ENCODE assay signal across 17 cellular contexts in the genomic region with DNA sequence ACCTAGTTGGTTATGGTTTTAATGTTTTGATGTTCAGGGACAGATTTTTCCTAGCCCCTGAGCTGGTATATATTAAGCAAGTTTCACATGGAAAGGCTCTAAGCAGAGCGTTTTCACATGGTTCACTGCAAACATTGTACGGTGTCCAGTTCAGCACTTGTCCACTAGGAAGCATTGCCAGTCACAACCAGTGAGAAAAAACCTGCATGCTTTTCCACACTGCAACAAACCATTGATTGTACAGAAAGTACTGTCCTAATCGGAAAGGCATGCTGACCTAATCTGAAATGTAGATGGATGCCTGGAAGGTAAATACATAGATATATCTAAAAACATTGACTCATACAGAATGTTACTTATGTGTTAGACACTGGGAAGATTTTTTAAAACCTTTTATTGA. TPM values are rescaled to one million over a fixed set of nuclear protein-coding genes. Genes with fewer than 3 reads are reported as not detected.
DNase-seq lines count a peak whose midpoint lies in the region; ATAC-seq and TF ChIP-seq lines count a peak whose summit lies in the region.
"Had no signal": no experiment of that assay in that cellular context is flagged by ENCODE, and none has a peak within 500 bp of the region (broad histone marks: within the 10 kb centered on the region; RNA-seq: fewer than 3 reads in every experiment).

No MANE protein-coding gene starts in this region.

- H3K27ac Mint-ChIP-seq in endodermal cell: no peak overlapping the region
- no peak overlapping the region for H3K27ac Mint-ChIP-seq in nephron progenitor cell
- H3K27ac Mint-ChIP-seq: activated T-helper 17 cell treated with anti-CD3 and anti-CD28 coated beads, Interleukin-2, amount 50 U/mL, for 72 hours had no signal

- no peaks in the 10 kb centered on the region for H3K27me3 ChIP-seq in endodermal cell (ENCODE audit: control insufficient read depth, insufficient read depth, low read length, poor library complexity, severe bottlenecking)
- H3K27me3 ChIP-seq: neutrophil had no signal

- H3K27ac ChIP-seq in 22Rv1 (no peak overlapping the region), endodermal cell (ENCODE audit: low read depth, low read length) (no peak overlapping the region)
- H3K27ac ChIP-seq: neutrophil had no signal

- H3K36me3 ChIP-seq in endodermal cell (ENCODE audit: control insufficient read depth, insufficient read depth, low read length): no peaks in the 10 kb centered on the region
- H3K36me3 ChIP-seq: neutrophil had no signal

- H3K9me3 Mint-ChIP-seq in endodermal cell (no peaks in the 10 kb centered on the region), nephron progenitor cell (peaks cover 6% of the 10 kb centered on the region)
- H3K9me3 Mint-ChIP-seq: activated T-helper 17 cell treated with anti-CD3 and anti-CD28 coated beads, Interleukin-2, amount 50 U/mL, for 72 hours had no signal

- no peaks in the 10 kb centered on the region for H3K36me3 Mint-ChIP-seq in endodermal cell (ENCODE audit: low read depth)
- no peaks in the 10 kb centered on the region for H3K36me3 Mint-ChIP-seq in nephron progenitor cell (ENCODE audit: low read depth)

- no peaks in the 10 kb centered on the region for H3K4me1 ChIP-seq in endodermal cell (ENCODE audit: control insufficient read depth, insufficient read depth, low read length)

- H3K9ac ChIP-seq in endodermal cell (ENCODE audit: extremely low read depth, low read length, poor library complexity, severe bottlenecking): no peak overlapping the region

- WGBS in endodermal cell (ENCODE audit: insufficient coverage in 1 of 2, insufficient read length in 1 of 2), 2 experiments: 88 to 100% methylated on average over 2 to 3 of the region's 3 CpGs

- no peaks in the 10 kb centered on the region for H3K9me3 ChIP-seq in endodermal cell (ENCODE audit: control insufficient read depth, low read length)
- H3K9me3 ChIP-seq: neutrophil had no signal

- H3K4me3 Mint-ChIP-seq in endodermal cell (no peak overlapping the region), nephron progenitor cell (no peak overlapping the region)
- H3K4me3 Mint-ChIP-seq: activated T-helper 17 cell treated with anti-CD3 and anti-CD28 coated beads, Interleukin-2, amount 50 U/mL, for 72 hours had no signal

- H3K4me1 Mint-ChIP-seq in endodermal cell: no peaks in the 10 kb centered on the region
- no peaks in the 10 kb centered on the region for H3K4me1 Mint-ChIP-seq in nephron progenitor cell
- H3K4me1 Mint-ChIP-seq: activated T-helper 17 cell treated with anti-CD3 and anti-CD28 coated beads, Interleukin-2, amount 50 U/mL, for 72 hours had no signal

- H3K4me3 ChIP-seq in endodermal cell (ENCODE audit: low read length): no peak overlapping the region
- H3K4me3 ChIP-seq: lung had no signal

- no peaks in the 10 kb centered on the region for H3K27me3 Mint-ChIP-seq in endodermal cell (ENCODE audit: insufficient read depth)
- H3K27me3 Mint-ChIP-seq in nephron progenitor cell (ENCODE audit: low read depth, poor library complexity): no peaks in the 10 kb centered on the region

- ATAC-seq in GM19397 (IDR thresholded peaks at IDR 0.05; ENCODE audit: unreplicated experiment): no peak
- ATAC-seq: activated T-helper 17 cell treated with anti-CD3 and anti-CD28 coated beads, Interleukin-2, amount 50 U/mL, for 72 hours; Right ventricle myocardium inferior had no signal

- TF ChIP-seq CTCF in 22Rv1 (IDR thresholded peaks at IDR 0.05) (0 out of 2 replicates have a peak, but pooled peaks have one; percentile 7), endodermal cell (conservative IDR thresholded peaks at IDR 0.05) (peak; percentile 14), nephron progenitor cell (IDR thresholded peaks at IDR 0.05) (no peak)

- DNase-seq in NCI-H774 (lab: John Stamatoyannopoulos, UW): peak; percentile 6
- DNase-seq in endodermal cell: no peak
- DNase-seq in midbrain (lab: John Stamatoyannopoulos, UW): peak; percentile 31
- no peak for DNase-seq in activated naive CD4-positive, alpha-beta T cell (lab: John Stamatoyannopoulos, UW)
- DNase-seq in nephron progenitor cell: no peak
- DNase-seq in T1000 (lab: John Stamatoyannopoulos, UW): no peak
- DNase-seq: activated CD4-positive, alpha-beta T cell treated with anti-CD3 and anti-CD28 coated beads, Interleukin-2, amount 50 U/mL, for 48 hours; HCEC 1CT; KG1; NCI-H1417 treated with DMSO at 0.1 percent for 48 hours; T-helper 9 cell had no signal

RNA-seq across cellular contexts. Expression of a gene that starts 25.0 kb away (rescaled TPM):
- total RNA-seq in endodermal cell: 1 to 10 TPM; 1.4 to 1.6 TPM
- polyA plus RNA-seq in endodermal cell (2013, experiment 1 of 2): 14.5 TPM
- 12.2 TPM for polyA plus RNA-seq in endodermal cell (2013, experiment 2 of 2)
- total RNA-seq: activated T-helper 17 cell treated with anti-CD3 and anti-CD28 coated beads, Interleukin-2, amount 50 U/mL, for 72 hours had no signal

Comparison
In these comparisons a context has a peak if more than half of its experiments do, and no peak if none do; other contexts are left out.
1. DNase-seq: peak in NCI-H774 (single experiment) and midbrain (single experiment); none in endodermal cell (single experiment), activated naive CD4-positive, alpha-beta T cell (0 of 4), nephron progenitor cell (single experiment) and T1000 (single experiment).